ENCODE assay signal across 8 cellular contexts in the genomic region with DNA sequence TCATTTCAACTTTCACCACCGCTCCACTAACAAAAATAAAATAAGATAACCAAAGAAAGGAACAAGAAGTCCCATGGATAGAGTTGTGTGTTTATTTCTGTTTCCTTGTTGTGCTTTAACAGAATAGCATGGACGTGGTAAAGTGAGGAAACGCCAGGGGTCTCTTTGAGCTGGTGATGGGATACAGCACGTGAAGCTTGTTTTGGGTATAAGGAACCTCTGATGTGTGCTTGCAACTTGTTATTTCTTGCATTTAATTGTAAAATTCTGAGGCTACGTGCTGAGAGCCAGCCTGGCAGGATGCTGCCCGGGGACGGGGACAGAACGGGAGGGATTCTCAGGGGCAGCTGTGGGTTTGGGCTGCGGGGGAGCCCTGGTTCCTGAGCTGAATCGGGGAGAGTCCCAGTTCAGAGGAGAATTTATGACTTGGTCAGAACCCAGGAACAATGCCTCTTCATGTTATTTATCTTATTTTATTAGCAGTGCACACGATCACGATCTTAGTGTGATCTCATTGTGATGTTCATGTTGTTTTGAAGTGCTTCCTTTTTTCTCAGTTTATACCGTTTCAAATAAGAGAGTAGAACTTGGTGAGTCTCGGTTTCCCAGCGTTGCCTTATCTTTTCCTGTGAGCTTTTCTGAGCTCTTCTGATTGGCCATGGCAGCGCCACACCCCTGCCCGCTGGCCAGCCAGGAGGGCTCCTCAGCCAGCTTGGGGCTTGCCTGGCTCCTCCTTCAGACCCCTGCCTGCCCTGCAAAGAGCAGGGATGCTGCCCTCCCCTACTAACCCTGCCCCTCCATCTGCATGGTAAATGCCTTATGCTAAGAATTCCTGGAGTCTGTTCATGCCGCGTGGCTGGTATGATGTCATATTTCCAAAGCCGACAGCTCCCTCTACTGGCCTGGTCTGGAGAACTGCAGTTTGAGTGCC.
A peak's percentile ranks its signal among the peaks of the same experiment; 100 is the strongest.
DNase-seq lines count a peak whose midpoint lies in the region; ATAC-seq and TF ChIP-seq lines count a peak whose summit lies in the region.

No MANE protein-coding gene starts in this region.

- H3K36me3 Mint-ChIP-seq in CD8-positive, alpha-beta memory T cell = no peaks in the 10 kb centered on the region
- H3K36me3 Mint-ChIP-seq in activated CD8-positive, alpha-beta T cell treated with anti-CD3 and anti-CD28 coated beads for 36 hours (ENCODE audit: low read depth) = peaks cover 11% of the 10 kb centered on the region

- no peaks in the 10 kb centered on the region for H3K36me3 ChIP-seq in CD8-positive, alpha-beta memory T cell (ENCODE audit: insufficient read depth, low read length)
- H3K36me3 ChIP-seq in lower lobe of right lung = no peaks in the 10 kb centered on the region

- POLR2A ChIA-PET in CD8-positive, alpha-beta memory T cell (lab: Charles Lee) = interaction anchor here (1.0 kb wide), 1 partner anchor 274 kb away, joined by 3 read pairs; a partner anchor contains a TSS
- POLR2A ChIA-PET in activated CD8-positive, alpha-beta T cell treated with anti-CD3 and anti-CD28 coated beads for 36 hours (lab: Charles Lee) = interaction anchor here (1.1 to 1.5 kb wide), 3 partner anchors 63 to 274 kb away, joined by 3 to 4 read pairs (median 3); a partner anchor contains a TSS

- peaks cover 4 to 8% of the 10 kb centered on the region in 2 donors for H3K27me3 Mint-ChIP-seq in CD8-positive, alpha-beta memory T cell
- H3K27me3 Mint-ChIP-seq in activated CD8-positive, alpha-beta T cell treated with anti-CD3 and anti-CD28 coated beads for 36 hours = peaks cover 6% of the 10 kb centered on the region

- TF ChIP-seq CTCF in activated CD8-positive, alpha-beta T cell treated with anti-CD3 and anti-CD28 coated beads for 36 hours (IDR thresholded peaks at IDR 0.05) = peak; percentile 80
- TF ChIP-seq CTCF in lower lobe of right lung (IDR thresholded peaks at IDR 0.05) = peak; percentile 89

- CTCF ChIA-PET in CD8-positive, alpha-beta memory T cell (lab: Charles Lee) = interaction anchor here (0.5 to 4.8 kb wide), 34 partner anchors 9 to 378 kb away, joined by 3 to 101 read pairs (median 4); a partner anchor contains a TSS
- CTCF ChIA-PET in activated CD8-positive, alpha-beta T cell treated with anti-CD3 and anti-CD28 coated beads for 36 hours (lab: Charles Lee) = interaction anchor here (0.5 to 5.0 kb wide), 58 partner anchors 8 to 478 kb away, joined by 3 to 89 read pairs (median 5); a partner anchor contains a TSS

- H3K27me3 ChIP-seq in CD8-positive, alpha-beta memory T cell (ENCODE audit: insufficient read depth, low read length, poor library complexity, severe bottlenecking) = no peaks in the 10 kb centered on the region
- no peaks in the 10 kb centered on the region for H3K27me3 ChIP-seq in lower lobe of right lung (ENCODE audit: low read depth)

- ATAC-seq in GM19452 (IDR thresholded peaks at IDR 0.05; ENCODE audit: unreplicated experiment) = peak; percentile 51
- peak; percentile 22 for ATAC-seq in HG03575 (IDR thresholded peaks at IDR 0.05; ENCODE audit: extremely low read depth, insufficient number of reproducible peaks, low FRiP score, unreplicated experiment)
- ATAC-seq in activated CD8-positive, alpha-beta T cell treated with anti-CD3 and anti-CD28 coated beads for 36 hours = peak; percentile 92
- ATAC-seq in lower lobe of right lung = peak; percentile 89

- peaks cover 25 to 30% (median 27%) of the 10 kb centered on the region in 3 donors for H3K4me1 Mint-ChIP-seq in CD8-positive, alpha-beta memory T cell
- H3K4me1 Mint-ChIP-seq in activated CD8-positive, alpha-beta T cell treated with anti-CD3 and anti-CD28 coated beads for 36 hours (ENCODE audit: low read depth) = peaks cover 50% of the 10 kb centered on the region

- no peaks in the 10 kb centered on the region for H3K9me3 Mint-ChIP-seq in CD8-positive, alpha-beta memory T cell
- H3K9me3 Mint-ChIP-seq in activated CD8-positive, alpha-beta T cell treated with anti-CD3 and anti-CD28 coated beads for 36 hours = peaks cover 4% of the 10 kb centered on the region

- no peak overlapping the region for H3K27ac ChIP-seq in CD8-positive, alpha-beta memory T cell (ENCODE audit: low read depth, low read length)
- peak overlapping the region; percentile 77 for H3K27ac ChIP-seq in lower lobe of right lung

- peaks cover 15% of the 10 kb centered on the region for H3K4me1 ChIP-seq in CD8-positive, alpha-beta memory T cell (ENCODE audit: insufficient read depth, low read length)
- peaks cover 22% of the 10 kb centered on the region for H3K4me1 ChIP-seq in lower lobe of right lung

- H3K4me3 Mint-ChIP-seq in CD8-positive, alpha-beta memory T cell = peak overlapping the region; percentile 34 to 91 (median 85)
- peak overlapping the region; percentile 69 for H3K4me3 Mint-ChIP-seq in activated CD8-positive, alpha-beta T cell treated with anti-CD3 and anti-CD28 coated beads for 36 hours

- H3K9me3 ChIP-seq in CD8-positive, alpha-beta memory T cell (ENCODE audit: low read length) = no peaks in the 10 kb centered on the region
- no peaks in the 10 kb centered on the region for H3K9me3 ChIP-seq in lower lobe of right lung

- peak overlapping the region in 6 of 8 donors; percentile 3 to 93 (median 74) for H3K27ac Mint-ChIP-seq in CD8-positive, alpha-beta memory T cell
- H3K27ac Mint-ChIP-seq in activated CD8-positive, alpha-beta T cell treated with anti-CD3 and anti-CD28 coated beads for 36 hours = peak overlapping the region; percentile 83

- intact Hi-C loops in activated CD8-positive, alpha-beta T cell treated with anti-CD3 and anti-CD28 coated beads for 36 hours (cut with micrococcal nuclease) = loop anchor here (5.0 to 10.0 kb wide), 3 partner anchors 60 to 343 kb away; no protein-coding TSS in a partner anchor
- intact Hi-C loops in lower lobe of right lung (cut with DNase I) = loop anchor here (5.0 kb wide), 1 partner anchor 175 kb away; no protein-coding TSS in a partner anchor

- peak overlapping the region; percentile 85 for H3K4me3 ChIP-seq in CD8-positive, alpha-beta memory T cell (ENCODE audit: low read length)
- H3K4me3 ChIP-seq in lower lobe of right lung = peak overlapping the region; percentile 43

- peak; percentile 69 to 83 (median 71) for DNase-seq in CD8-positive, alpha-beta memory T cell
- DNase-seq in NCI-H774 (lab: John Stamatoyannopoulos, UW) (peak; percentile 95), lower lobe of right lung (peak; percentile 81)
- DNase-seq in activated CD8-positive, alpha-beta T cell treated with anti-CD3 and anti-CD28 coated beads for 36 hours = peak; percentile 82
- peak; percentile 76 for DNase-seq in effector CD4-positive, alpha-beta T cell
- peak; percentile 57 to 61 (median 60) for DNase-seq in stimulated activated CD4-positive, alpha-beta T cell treated with anti-CD3 and anti-CD28 coated beads, TNF-alpha, amount 100 ng/mL, for 24 hours (ENCODE audit: low read depth in 3 of 3)

Comparison
In these comparisons a context has a peak if more than half of its experiments do, and no peak if none do; other contexts are left out.
1. ATAC-seq: peak in every context shown above with its lines; median percentile 92 in activated CD8-positive, alpha-beta T cell treated with anti-CD3 and anti-CD28 coated beads for 36 hours; 89 in lower lobe of right lung; 51 in GM19452; 22 in HG03575.